In the genomic region with DNA sequence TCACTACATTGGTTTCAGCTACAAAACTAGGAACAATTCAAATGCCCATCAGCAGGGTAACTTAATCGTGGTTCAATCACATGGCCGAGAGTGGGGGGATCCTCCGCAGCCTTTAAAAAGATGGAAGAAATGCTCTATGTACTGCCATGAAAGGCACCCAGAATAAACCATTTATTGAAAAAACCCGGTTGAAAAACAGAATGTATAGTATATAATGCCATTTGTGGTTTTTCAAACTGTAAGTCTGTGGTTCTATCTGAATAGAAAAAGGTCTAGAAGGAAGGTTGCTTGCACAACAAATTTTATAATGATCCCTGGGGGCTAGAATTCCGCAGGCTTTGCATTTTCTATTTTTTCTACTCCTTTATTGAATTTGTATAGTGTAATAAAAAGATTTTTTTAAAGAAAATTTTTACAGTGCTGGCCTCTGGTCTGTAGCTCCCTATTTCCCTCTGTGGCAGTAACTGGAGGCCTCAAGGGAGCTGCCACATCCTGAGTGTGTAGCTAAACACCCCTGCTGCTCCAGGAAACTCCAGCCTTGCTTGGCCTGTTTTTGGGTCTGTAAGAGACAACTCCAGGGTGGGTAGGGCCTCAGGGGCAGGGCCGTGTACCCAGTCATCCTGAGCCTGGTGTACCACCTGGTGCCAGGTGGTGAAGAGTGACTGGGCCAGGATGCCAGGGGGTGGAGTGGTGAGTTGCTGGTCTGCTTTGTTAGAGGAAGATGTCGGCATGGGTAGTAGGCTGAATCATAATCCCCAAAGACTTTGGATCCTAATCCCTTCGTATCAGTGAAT, we compare ENCODE assay signal across 21 cellular contexts. TPM values are rescaled to one million over a fixed set of nuclear protein-coding genes. Genes with fewer than 3 reads are reported as not detected.
DNase-seq lines count a peak whose midpoint lies in the region; ATAC-seq and TF ChIP-seq lines count a peak whose summit lies in the region.
"Had no signal": no experiment of that assay in that cellular context is flagged by ENCODE, and none has a peak within 500 bp of the region (broad histone marks: within the 10 kb centered on the region; RNA-seq: fewer than 3 reads in every experiment).

No MANE protein-coding gene starts in this region.

- DNase-seq in AG20443 (ENCODE audit: low spot score) (peak; percentile 0), HL-60 (ENCODE audit: low read depth in 1 of 2, low spot score in 1 of 2) (no peak), mesenchymal stem cell (no peak), occipital lobe (lab: John Stamatoyannopoulos, UW) (no peak), HT-29 (ENCODE audit: low spot score) (no peak)
- no peak for DNase-seq in activated T-helper 2 cell treated with anti-CD3 and anti-CD28 coated beads, Interferon-gamma antibody, Interleukin-2, Interleukin-4, amounts not matched to agents 10 μg/mL and 5 μg/mL and 100 μg/mL, durations not matched to agents 14 hours and 24 hours and 36 hours (ENCODE audit: low spot score)
- no peak for DNase-seq in activated CD4-positive, CD25-positive, alpha-beta regulatory T cell treated with anti-CD3 and anti-CD28 coated beads, Interleukin-2, amount 50 U/mL, for 72 hours
- DNase-seq: activated gamma-delta T cell; gastrocnemius medialis; KBM-7; left colon; mucosa of descending colon; NCI-H1436 treated with DMSO at 0.1 percent for 48 hours; NCI-H446 treated with DMSO at 0.1 percent for 48 hours; sigmoid colon; stimulated activated CD4-positive, alpha-beta T cell treated with anti-CD3 and anti-CD28 coated beads, Interleukin-1b, Interleukin-23, amount 100 ng/mL, for 48 hours had no signal

- H2BK15ac ChIP-seq in mesenchymal stem cell (ENCODE audit: low read depth, poor library complexity, severe bottlenecking), result no peak overlapping the region

- peaks cover 27% of the 10 kb centered on the region for H3K4me1 Mint-ChIP-seq in activated T-helper 2 cell treated with anti-CD3 and anti-CD28 coated beads, Interferon-gamma antibody, Interleukin-2, Interleukin-4, amounts not matched to agents 10 μg/mL and 5 μg/mL and 100 μg/mL, durations not matched to agents 14 hours and 24 hours and 36 hours (ENCODE audit: low read depth)
- H3K4me1 Mint-ChIP-seq: GM23338 had no signal

- peak overlapping the region; percentile 64 to 77 for H3K18ac ChIP-seq in mesenchymal stem cell (ENCODE audit: low read depth in 1 of 2, low read length in 2 of 2)

- TF ChIP-seq CTCF in HL-60 (IDR thresholded peaks at IDR 0.05; ENCODE audit: insufficient read depth, low read length), result no peak

- H3K27me3 Mint-ChIP-seq in activated T-helper 2 cell treated with anti-CD3 and anti-CD28 coated beads, Interferon-gamma antibody, Interleukin-2, Interleukin-4, amounts not matched to agents 10 μg/mL and 5 μg/mL and 100 μg/mL, durations not matched to agents 14 hours and 24 hours and 36 hours (ENCODE audit: low read depth), result no peaks in the 10 kb centered on the region

- H3K9me3 Mint-ChIP-seq in activated T-helper 2 cell treated with anti-CD3 and anti-CD28 coated beads, Interferon-gamma antibody, Interleukin-2, Interleukin-4, amounts not matched to agents 10 μg/mL and 5 μg/mL and 100 μg/mL, durations not matched to agents 14 hours and 24 hours and 36 hours, result peaks cover 9% of the 10 kb centered on the region

- no peaks in the 10 kb centered on the region for H3K79me1 ChIP-seq in mesenchymal stem cell (replicated peaks; ENCODE audit: low read length, poor library complexity, severe bottlenecking)

- no peak overlapping the region for H3K9ac ChIP-seq in mesenchymal stem cell (ENCODE audit: low read length)

- H3K4me2 ChIP-seq in mesenchymal stem cell (ENCODE audit: low read length, poor library complexity, severe bottlenecking), result no peak overlapping the region
- H3K4me2 ChIP-seq: GM23338 had no signal

- H3K4me3 ChIP-seq in HL-60 (replicated peaks; ENCODE audit: insufficient read depth, low read length) (no peak overlapping the region), mesenchymal stem cell (ENCODE audit: insufficient read depth in 1 of 2, low read depth in 1 of 2, low read length in 2 of 2) (no peak overlapping the region)
- H3K4me3 ChIP-seq: gastrocnemius medialis, GM23338, mucosa of descending colon, ovary, sigmoid colon, suprapubic skin had no signal

- intact Hi-C loops in activated T-helper 2 cell treated with anti-CD3 and anti-CD28 coated beads, Interferon-gamma antibody, Interleukin-2, Interleukin-4, amounts not matched to agents 10 μg/mL and 5 μg/mL and 100 μg/mL, durations not matched to agents 14 hours and 24 hours and 36 hours (cut with micrococcal nuclease), result no loop called here

- H3K27ac ChIP-seq in HL-60 (replicated peaks) (peak overlapping the region; percentile 74), mesenchymal stem cell (ENCODE audit: low read length, poor library complexity, severe bottlenecking) (no peak overlapping the region)
- H3K27ac ChIP-seq: gastrocnemius medialis, ovary, suprapubic skin had no signal

- H3K27me3 ChIP-seq in HL-60 (ENCODE audit: insufficient read depth, poor library complexity, severe bottlenecking), result no peaks in the 10 kb centered on the region
- no peaks in the 10 kb centered on the region for H3K27me3 ChIP-seq in mesenchymal stem cell (ENCODE audit: control insufficient read depth in 1 of 2, insufficient read depth in 1 of 2, low read length in 2 of 2)
- H3K27me3 ChIP-seq: gastrocnemius medialis, ovary, sigmoid colon, suprapubic skin had no signal

- H3K4me1 ChIP-seq in mesenchymal stem cell (ENCODE audit: control insufficient read depth, insufficient read depth, low read depth, low read length), result no peaks in the 10 kb centered on the region

- H3K36me3 ChIP-seq in mesenchymal stem cell (ENCODE audit: control insufficient read depth in 1 of 2, insufficient read depth in 2 of 2, low read depth in 1 of 2, low read length in 2 of 2), result peaks cover 0 to 2% of the 10 kb centered on the region in 2 experiments
- H3K36me3 ChIP-seq: gastrocnemius medialis, ovary, sigmoid colon, suprapubic skin had no signal

- peak overlapping the region in 1 of 2 experiments; percentile 64 for H2BK12ac ChIP-seq in mesenchymal stem cell (ENCODE audit: low read length in 2 of 2)

- WGBS in mesenchymal stem cell, result 97% methylated on average over 7 of the region's 8 CpGs

- no peak overlapping the region for H3K4me3 Mint-ChIP-seq in activated T-helper 2 cell treated with anti-CD3 and anti-CD28 coated beads, Interferon-gamma antibody, Interleukin-2, Interleukin-4, amounts not matched to agents 10 μg/mL and 5 μg/mL and 100 μg/mL, durations not matched to agents 14 hours and 24 hours and 36 hours (ENCODE audit: low read depth)
- H3K4me3 Mint-ChIP-seq: GM23338 had no signal

- peak overlapping the region; percentile 32 for H4K91ac ChIP-seq in mesenchymal stem cell (ENCODE audit: low read length)

- no peak overlapping the region for H3K4ac ChIP-seq in mesenchymal stem cell (ENCODE audit: low read depth in 1 of 2, low read length in 2 of 2)

- no peak overlapping the region for H2BK120ac ChIP-seq in mesenchymal stem cell (ENCODE audit: low read depth, low read length)

- no peak overlapping the region for H4K8ac ChIP-seq in mesenchymal stem cell (ENCODE audit: low read length)

- H3K23ac ChIP-seq in mesenchymal stem cell (ENCODE audit: low read length in 2 of 2), result no peak overlapping the region

- no peak overlapping the region for H2AFZ ChIP-seq in mesenchymal stem cell (ENCODE audit: low read depth, low read length)

- no peak overlapping the region for H2BK5ac ChIP-seq in mesenchymal stem cell (ENCODE audit: low read depth, low read length, poor library complexity, severe bottlenecking)

- no peak overlapping the region for H2AK5ac ChIP-seq in mesenchymal stem cell (ENCODE audit: low read length, severe bottlenecking)

- H3K27ac Mint-ChIP-seq in activated T-helper 2 cell treated with anti-CD3 and anti-CD28 coated beads, Interferon-gamma antibody, Interleukin-2, Interleukin-4, amounts not matched to agents 10 μg/mL and 5 μg/mL and 100 μg/mL, durations not matched to agents 14 hours and 24 hours and 36 hours, result peak overlapping the region; percentile 2
- H3K27ac Mint-ChIP-seq: GM23338 had no signal

- peaks cover 6% of the 10 kb centered on the region for H3K9me3 ChIP-seq in mesenchymal stem cell (ENCODE audit: control insufficient read depth, low read length)
- H3K9me3 ChIP-seq: gastrocnemius medialis, ovary, suprapubic skin had no signal

- ATAC-seq in GM19455 (IDR thresholded peaks at IDR 0.05; ENCODE audit: unreplicated experiment), result no peak
- ATAC-seq: gastrocnemius medialis, GM23338, left colon, mucosa of descending colon had no signal

- peaks cover 10% of the 10 kb centered on the region for H3K36me3 Mint-ChIP-seq in activated T-helper 2 cell treated with anti-CD3 and anti-CD28 coated beads, Interferon-gamma antibody, Interleukin-2, Interleukin-4, amounts not matched to agents 10 μg/mL and 5 μg/mL and 100 μg/mL, durations not matched to agents 14 hours and 24 hours and 36 hours (ENCODE audit: low read depth)

- H3K14ac ChIP-seq in mesenchymal stem cell (ENCODE audit: low read length in 2 of 2), result no peak overlapping the region

RNA-seq across cellular contexts. Expression of a gene that starts 51.5 kb away (rescaled TPM):
- total RNA-seq in activated T-helper 2 cell treated with anti-CD3 and anti-CD28 coated beads, Interferon-gamma antibody, Interleukin-2, Interleukin-4, amounts not matched to agents 10 μg/mL and 5 μg/mL and 100 μg/mL, durations not matched to agents 14 hours and 24 hours and 36 hours, result not detected in 2 replicates
- polyA plus RNA-seq in mesenchymal stem cell (2013, experiment 1 of 2), result not detected
- polyA plus RNA-seq in mesenchymal stem cell (2013, experiment 2 of 2), result not detected
- not detected for total RNA-seq in occipital lobe
- total RNA-seq in HT-29 (2014; rRNA removed; shearing (Covaris generic)), result 107 and 120 TPM in 2 replicates
- total RNA-seq: G401, GM23338, suprapubic skin had no signal
- polyA plus RNA-seq: GM23338 had no signal

Comparison
In these comparisons a context has a peak if more than half of its experiments do, and no peak if none do; other contexts are left out.
1. RNA of a gene that starts 51.5 kb away (total RNA-seq): 107 to 120 TPM in HT-29; not detected in activated T-helper 2 cell treated with anti-CD3 and anti-CD28 coated beads, Interferon-gamma antibody, Interleukin-2, Interleukin-4, amounts not matched to agents 10 μg/mL and 5 μg/mL and 100 μg/mL, durations not matched to agents 14 hours and 24 hours and 36 hours and not detected in occipital lobe (single experiment); every median in the first group is over 100 times any median in the second.